ENCODE assay signal across 10 cellular contexts in genomic region chr19:47021536-47022139, GRCh38. TPM values are rescaled to one million over a fixed set of nuclear protein-coding genes. Genes with fewer than 3 reads are reported as not detected.
DNase-seq lines count a peak whose midpoint lies in the region; TF ChIP-seq lines count a peak whose summit lies in the region.
"Had no signal": no experiment of that assay in that cellular context is flagged by ENCODE, and none has a peak within 500 bp of the region (broad histone marks: within the 10 kb centered on the region; RNA-seq: fewer than 3 reads in every experiment).

No MANE protein-coding gene starts in this region.

- WGBS in trophoblast cell (ENCODE audit: extremely low coverage, insufficient coverage, insufficient read length): no CpG with 5 or more reads among the region's 50 CpGs

- H2AFZ ChIP-seq in PC-9 (no peak overlapping the region), trophoblast cell (ENCODE audit: insufficient read depth, low read length, poor library complexity) (no peak overlapping the region)

- no peak overlapping the region for H2BK5ac ChIP-seq in trophoblast cell (ENCODE audit: low read depth, low read length, poor library complexity)

- no peak overlapping the region for H3K23ac ChIP-seq in trophoblast cell (ENCODE audit: low read length)

- no peaks in the 10 kb centered on the region for H3K79me1 ChIP-seq in trophoblast cell (ENCODE audit: low read length)

- no peak overlapping the region for H3K14ac ChIP-seq in trophoblast cell (ENCODE audit: low read length)

- H3K79me2 ChIP-seq in PC-9 (ENCODE audit: low read depth) (no peaks in the 10 kb centered on the region), trophoblast cell (ENCODE audit: control insufficient read depth, insufficient read depth, low read length, poor library complexity) (no peaks in the 10 kb centered on the region)

- intact Hi-C loops in PC-9 (cut with micrococcal nuclease; ENCODE audit: unreplicated experiment): no loop called here

- 0 out of 2 replicates have a peak, but pooled peaks cover 5% of the 10 kb centered on the region for H3K4me1 ChIP-seq in PC-9 (replicated peaks; ENCODE audit: insufficient read depth)
- H3K4me1 ChIP-seq in trophoblast cell (ENCODE audit: control insufficient read depth in 1 of 2, insufficient read depth in 2 of 2, low read length in 2 of 2): peaks cover 5 to 15% of the 10 kb centered on the region in 2 experiments

- H3K27me3 ChIP-seq in PC-9 (ENCODE audit: insufficient read depth, low read depth) (peaks cover 51% of the 10 kb centered on the region), trophoblast cell (ENCODE audit: insufficient read depth, low read length) (peaks cover 46% of the 10 kb centered on the region)

- H3K27ac ChIP-seq in PC-9 (no peak overlapping the region), trophoblast cell (ENCODE audit: low read depth, low read length) (no peak overlapping the region)
- H3K27ac ChIP-seq: esophagus squamous epithelium had no signal

- DNase-seq in ELF-1 (ENCODE audit: low read depth, low spot score): peak; percentile 56
- peak in 1 of 2 experiments; percentile 21 for DNase-seq in PC-9
- DNase-seq in fibroblast of villous mesenchyme (ENCODE audit: low read depth): peak; percentile 16
- DNase-seq in trophoblast cell: peak; percentile 12 to 47
- DNase-seq in NCI-H345 (lab: John Stamatoyannopoulos, UW): no peak
- no peak for DNase-seq in activated naive CD4-positive, alpha-beta T cell treated with Interleukin-2 at 50 U/mL for 16 hours
- no peak for DNase-seq in NCI-H1694 treated with DMSO at 0.1 percent for 48 hours (lab: John Stamatoyannopoulos, UW)
- DNase-seq: activated gamma-delta T cell treated with Interleukin-2 at 50 U/mL for 16 hours, esophagus squamous epithelium, naive B cell had no signal

- H3K9me2 ChIP-seq in PC-9 (ENCODE audit: insufficient read depth): no peaks in the 10 kb centered on the region

- H3K4me3 ChIP-seq in PC-9 (no peak overlapping the region), fibroblast of villous mesenchyme (ENCODE audit: low read depth, low read length) (no peak overlapping the region), trophoblast cell (ENCODE audit: low read depth, low read length) (no peak overlapping the region)

- no peaks in the 10 kb centered on the region for H4K20me1 ChIP-seq in PC-9 (ENCODE audit: insufficient read depth)

- CTCF ChIA-PET in PC-9 (lab: Charles Lee): interaction anchor here (0.6 to 0.9 kb wide), 2 partner anchors 9 to 18 kb away, joined by 3 read pairs; no protein-coding TSS in a partner anchor

- H2BK12ac ChIP-seq in trophoblast cell (ENCODE audit: low read length): no peak overlapping the region

- peaks cover 12% of the 10 kb centered on the region; the same call in 1 of the 2 replicates for H3F3A ChIP-seq in PC-9 (ENCODE audit: insufficient read depth, low read depth)

- no peak overlapping the region for H3K9ac ChIP-seq in trophoblast cell (ENCODE audit: low read length)

- TF ChIP-seq CTCF in PC-9 (conservative IDR thresholded peaks at IDR 0.05) (no peak), fibroblast of villous mesenchyme (IDR thresholded peaks at IDR 0.05; ENCODE audit: insufficient read depth, low read depth, low read length) (no peak)

- no peak overlapping the region for H4K91ac ChIP-seq in trophoblast cell (ENCODE audit: low read depth, low read length)

- H3K36me3 ChIP-seq in PC-9 (ENCODE audit: low read depth) (no peaks in the 10 kb centered on the region), trophoblast cell (ENCODE audit: control insufficient read depth in 1 of 2, insufficient read depth in 2 of 2, low read length in 2 of 2) (no peaks in the 10 kb centered on the region)
- H3K36me3 ChIP-seq: esophagus squamous epithelium had no signal

- no peak overlapping the region for H4K12ac ChIP-seq in trophoblast cell (ENCODE audit: low read depth, low read length)

- POLR2A ChIA-PET in PC-9 (lab: Charles Lee; ENCODE audit: unreplicated experiment): no interaction called here

- H3K9me3 ChIP-seq in PC-9 (ENCODE audit: insufficient read depth, low read depth) (no peaks in the 10 kb centered on the region), trophoblast cell (ENCODE audit: insufficient read depth, low read depth, low read length) (peaks cover 3% of the 10 kb centered on the region)
- H3K9me3 ChIP-seq: esophagus squamous epithelium had no signal

- H2BK120ac ChIP-seq in trophoblast cell (ENCODE audit: insufficient read depth, low read length, poor library complexity): no peak overlapping the region

- no peak overlapping the region for H2AK5ac ChIP-seq in trophoblast cell (ENCODE audit: low read length)

- BruUV-seq in PC-9 (replicated peaks; lab: Mats Ljungman, UMichigan): no TSS peak

- H3K18ac ChIP-seq in trophoblast cell (ENCODE audit: low read length): no peak overlapping the region

- H3K4me2 ChIP-seq in PC-9 (peak overlapping the region; percentile 62), trophoblast cell (ENCODE audit: low read length) (peak overlapping the region; percentile 75)

- no peak overlapping the region for H3K4ac ChIP-seq in trophoblast cell (ENCODE audit: low read depth, low read length)

- H4K8ac ChIP-seq in trophoblast cell (ENCODE audit: low read depth, low read length): no peak overlapping the region

RNA-seq across cellular contexts. Expression of gene NPAS1, which starts 2.0 kb away (rescaled TPM):
- total RNA-seq in PC-9 (2021) (1.4 and 3.7 TPM in 2 replicates), fibroblast of villous mesenchyme (0.32 and 0.86 TPM in 2 replicates)
- 0.43 and 0.53 TPM in 2 replicates for polyA plus RNA-seq in trophoblast cell (2013)

RNA-seq across cellular contexts. Expression of gene TMEM160, which starts 26.8 kb away (rescaled TPM):
- total RNA-seq in PC-9 (2021) (46.3 and 76.5 TPM in 2 replicates), fibroblast of villous mesenchyme (22.0 and 28.3 TPM in 2 replicates)
- 32.3 and 35.7 TPM in 2 replicates for polyA plus RNA-seq in trophoblast cell (2013)

Comparison
In these comparisons a context has a peak if more than half of its experiments do, and no peak if none do; other contexts are left out.
1. DNase-seq: peak in ELF-1 (single experiment), fibroblast of villous mesenchyme (single experiment) and trophoblast cell (2 of 2); none in NCI-H345 (single experiment), activated naive CD4-positive, alpha-beta T cell treated with Interleukin-2 at 50 U/mL for 16 hours (single experiment) and NCI-H1694 treated with DMSO at 0.1 percent for 48 hours (single experiment).